14 cellular contexts compared by ENCODE assay signal in the genomic region with DNA sequence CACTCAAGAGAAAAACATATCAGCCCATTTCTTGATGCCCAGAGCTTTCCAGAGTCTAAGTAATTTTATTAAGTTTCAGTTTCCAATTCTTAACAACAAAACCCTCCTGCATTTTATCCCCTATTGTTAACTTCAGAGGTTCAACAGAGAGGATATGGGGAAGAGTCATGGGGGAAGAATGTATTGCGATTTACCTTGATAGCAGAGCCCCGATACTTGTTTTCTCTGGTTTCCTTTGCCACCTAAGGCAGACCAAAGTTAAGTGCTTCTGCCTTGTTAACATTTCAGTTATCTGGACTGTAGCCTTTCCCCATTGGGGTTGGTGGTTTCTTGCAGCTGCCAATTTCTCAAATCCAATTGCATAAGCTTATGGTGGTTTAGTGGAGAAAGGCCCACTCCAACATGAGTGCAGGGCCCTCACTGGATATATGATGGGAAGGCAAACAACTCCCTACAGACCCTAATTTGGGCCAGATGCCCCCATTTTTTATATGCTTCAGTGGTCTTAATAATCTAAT.
DNase-seq lines count a peak whose midpoint lies in the region; ATAC-seq and TF ChIP-seq lines count a peak whose summit lies in the region.
"Had no signal": no experiment of that assay in that cellular context is flagged by ENCODE, and none has a peak within 500 bp of the region (broad histone marks: within the 10 kb centered on the region; RNA-seq: fewer than 3 reads in every experiment).

No MANE protein-coding gene starts in this region.

- H3K9me3 Mint-ChIP-seq in CD8-positive, alpha-beta memory T cell: no peaks in the 10 kb centered on the region
- H3K9me3 Mint-ChIP-seq in activated naive CD8-positive, alpha-beta T cell treated with anti-CD3 and anti-CD28 coated beads, Interleukin-2, amount 10 ng/mL, durations not matched to agents 7 days and 5 days: no peaks in the 10 kb centered on the region

- H3K36me3 ChIP-seq in CD8-positive, alpha-beta memory T cell (ENCODE audit: insufficient read depth, low read length): peaks cover 45% of the 10 kb centered on the region
- peaks cover 98% of the 10 kb centered on the region for H3K36me3 ChIP-seq in lower lobe of right lung
- no peaks in the 10 kb centered on the region for H3K36me3 ChIP-seq in body of pancreas (replicated peaks in 1 of 2; ENCODE audit: insufficient read depth in 1 of 2, low read depth in 2 of 2)
- peaks cover 48% of the 10 kb centered on the region for H3K36me3 ChIP-seq in effector memory CD4-positive, alpha-beta T cell (ENCODE audit: control insufficient read depth, insufficient read depth, low read length)

- no peaks in the 10 kb centered on the region for H3K27me3 ChIP-seq in CD8-positive, alpha-beta memory T cell (ENCODE audit: insufficient read depth, low read length, poor library complexity, severe bottlenecking)
- no peaks in the 10 kb centered on the region for H3K27me3 ChIP-seq in lower lobe of right lung (ENCODE audit: low read depth)
- no peaks in the 10 kb centered on the region for H3K27me3 ChIP-seq in body of pancreas
- no peaks in the 10 kb centered on the region for H3K27me3 ChIP-seq in effector memory CD4-positive, alpha-beta T cell (replicated peaks; ENCODE audit: control insufficient read depth, insufficient read depth, low read length, poor library complexity, severe bottlenecking)
- H3K27me3 ChIP-seq: BLaER1 treated with 17β-estradiol and CSF1 and Interleukin-3, amounts not matched to agents 10 nM and 100 nM; right lobe of liver had no signal

- no peaks in the 10 kb centered on the region for H3K27me3 Mint-ChIP-seq in CD8-positive, alpha-beta memory T cell
- H3K27me3 Mint-ChIP-seq in activated naive CD8-positive, alpha-beta T cell treated with anti-CD3 and anti-CD28 coated beads, Interleukin-2, amount 10 ng/mL, durations not matched to agents 7 days and 5 days: no peaks in the 10 kb centered on the region

- TF ChIP-seq CTCF in lower lobe of right lung (IDR thresholded peaks at IDR 0.05): no peak
- no peak for TF ChIP-seq CTCF in body of pancreas (IDR thresholded peaks at IDR 0.05)

- H3K4me3 ChIP-seq in CD8-positive, alpha-beta memory T cell (ENCODE audit: low read length): no peak overlapping the region
- H3K4me3 ChIP-seq in lower lobe of right lung (no peak overlapping the region), body of pancreas (no peak overlapping the region)
- H3K4me3 ChIP-seq in effector memory CD4-positive, alpha-beta T cell (ENCODE audit: insufficient read depth, low read depth, low read length, poor library complexity, severe bottlenecking): no peak overlapping the region
- H3K4me3 ChIP-seq: BLaER1 treated with 17β-estradiol and CSF1 and Interleukin-3, amounts not matched to agents 10 nM and 100 nM; right lobe of liver had no signal

- peaks cover 22 to 48% (median 37%) of the 10 kb centered on the region in 3 donors for H3K4me1 Mint-ChIP-seq in CD8-positive, alpha-beta memory T cell
- H3K4me1 Mint-ChIP-seq in activated naive CD8-positive, alpha-beta T cell treated with anti-CD3 and anti-CD28 coated beads, Interleukin-2, amount 10 ng/mL, durations not matched to agents 7 days and 5 days: peaks cover 11% of the 10 kb centered on the region

- peaks cover 6% of the 10 kb centered on the region for H3K4me1 ChIP-seq in CD8-positive, alpha-beta memory T cell (ENCODE audit: insufficient read depth, low read length)
- H3K4me1 ChIP-seq in lower lobe of right lung (peaks cover 21% of the 10 kb centered on the region), body of pancreas (peaks cover 16% of the 10 kb centered on the region)
- H3K4me1 ChIP-seq in effector memory CD4-positive, alpha-beta T cell (ENCODE audit: control insufficient read depth, insufficient read depth, low read length, poor library complexity, severe bottlenecking): peaks cover 4% of the 10 kb centered on the region

- DNase-seq in CD8-positive, alpha-beta memory T cell: no peak
- DNase-seq in LHCN-M2 (ENCODE audit: low read depth) (peak; percentile 75), lower lobe of right lung (no peak), body of pancreas (no peak)
- DNase-seq in activated naive CD8-positive, alpha-beta T cell treated with anti-CD3 and anti-CD28 coated beads, Interleukin-2, amount 10 ng/mL, durations not matched to agents 7 days and 5 days: no peak
- no peak for DNase-seq in stimulated activated CD4-positive, alpha-beta T cell treated with anti-CD3 and anti-CD28 coated beads, Interleukin-4, amount 100 ng/mL, for 24 hours
- no peak for DNase-seq in effector memory CD4-positive, alpha-beta T cell
- DNase-seq: activated CD8-positive, alpha-beta memory T cell treated with anti-CD3 and anti-CD28 coated beads, Interleukin-2, amount 50 U/mL, for 4 hours; KG1; right lobe of liver; stimulated activated naive CD4-positive, alpha-beta T cell treated with Interleukin-2 at 50 U/mL for 16 hours had no signal

- CTCF ChIA-PET in CD8-positive, alpha-beta memory T cell (lab: Charles Lee): interaction anchor here (0.8 to 1.3 kb wide), 2 partner anchors 12 to 42 kb away, joined by 3 to 4 read pairs; no protein-coding TSS in a partner anchor

- TF ChIP-seq POLR2A in body of pancreas (IDR thresholded peaks at IDR 0.05): no peak

- POLR2A ChIA-PET in CD8-positive, alpha-beta memory T cell (lab: Charles Lee): no interaction called here
- POLR2A ChIA-PET in activated naive CD8-positive, alpha-beta T cell treated with anti-CD3 and anti-CD28 coated beads, Interleukin-2, amount 10 ng/mL, durations not matched to agents 7 days and 5 days (lab: Charles Lee): no interaction called here

- intact Hi-C loops in lower lobe of right lung (cut with DNase I) (no loop called here), body of pancreas (cut with DNase I) (no loop called here)

- H3K27ac ChIP-seq in CD8-positive, alpha-beta memory T cell (ENCODE audit: low read depth, low read length): no peak overlapping the region
- H3K27ac ChIP-seq in lower lobe of right lung (peak overlapping the region; percentile 27), body of pancreas (no peak overlapping the region)
- H3K27ac ChIP-seq in effector memory CD4-positive, alpha-beta T cell (ENCODE audit: insufficient read depth, low read length, poor library complexity, severe bottlenecking): no peak overlapping the region
- H3K27ac ChIP-seq: BLaER1 treated with 17β-estradiol and CSF1 and Interleukin-3, amounts not matched to agents 10 nM and 100 nM; right lobe of liver had no signal

- peaks cover 5 to 89% (median 21%) of the 10 kb centered on the region in 3 donors for H3K36me3 Mint-ChIP-seq in CD8-positive, alpha-beta memory T cell
- H3K36me3 Mint-ChIP-seq in activated naive CD8-positive, alpha-beta T cell treated with anti-CD3 and anti-CD28 coated beads, Interleukin-2, amount 10 ng/mL, durations not matched to agents 7 days and 5 days: peaks cover 54% of the 10 kb centered on the region

- no peak overlapping the region for H3K4me3 Mint-ChIP-seq in CD8-positive, alpha-beta memory T cell
- no peak overlapping the region for H3K4me3 Mint-ChIP-seq in activated naive CD8-positive, alpha-beta T cell treated with anti-CD3 and anti-CD28 coated beads, Interleukin-2, amount 10 ng/mL, durations not matched to agents 7 days and 5 days
- H3K4me3 Mint-ChIP-seq: brain had no signal

- 93 to 97% methylated on average over 2 of the region's 2 CpGs for WGBS in body of pancreas, 2 donors

- no peaks in the 10 kb centered on the region for H3K9me3 ChIP-seq in CD8-positive, alpha-beta memory T cell (ENCODE audit: low read length)
- H3K9me3 ChIP-seq in lower lobe of right lung (no peaks in the 10 kb centered on the region), body of pancreas (no peaks in the 10 kb centered on the region)
- H3K9me3 ChIP-seq in effector memory CD4-positive, alpha-beta T cell (ENCODE audit: control insufficient read depth, low read length): no peaks in the 10 kb centered on the region
- H3K9me3 ChIP-seq: BLaER1 treated with 17β-estradiol and CSF1 and Interleukin-3, amounts not matched to agents 10 nM and 100 nM; right lobe of liver had no signal

- peak; percentile 22 for ATAC-seq in activated naive CD8-positive, alpha-beta T cell treated with anti-CD3 and anti-CD28 coated beads, Interleukin-2, amount 10 ng/mL, durations not matched to agents 7 days and 5 days (ENCODE audit: low read depth)
- peak in 1 of 2 donors; percentile 26 for ATAC-seq in lower lobe of right lung
- no peak for ATAC-seq in body of pancreas
- no peak for ATAC-seq in GM18868 (IDR thresholded peaks at IDR 0.05; ENCODE audit: unreplicated experiment)
- ATAC-seq: right lobe of liver had no signal

- peak overlapping the region in 7 of 8 donors; percentile 0 to 77 (median 68) for H3K27ac Mint-ChIP-seq in CD8-positive, alpha-beta memory T cell
- no peak overlapping the region for H3K27ac Mint-ChIP-seq in activated naive CD8-positive, alpha-beta T cell treated with anti-CD3 and anti-CD28 coated beads, Interleukin-2, amount 10 ng/mL, durations not matched to agents 7 days and 5 days
- H3K27ac Mint-ChIP-seq: brain had no signal
